Comparison of ENCODE assay signal across 14 cellular contexts in the genomic region with DNA sequence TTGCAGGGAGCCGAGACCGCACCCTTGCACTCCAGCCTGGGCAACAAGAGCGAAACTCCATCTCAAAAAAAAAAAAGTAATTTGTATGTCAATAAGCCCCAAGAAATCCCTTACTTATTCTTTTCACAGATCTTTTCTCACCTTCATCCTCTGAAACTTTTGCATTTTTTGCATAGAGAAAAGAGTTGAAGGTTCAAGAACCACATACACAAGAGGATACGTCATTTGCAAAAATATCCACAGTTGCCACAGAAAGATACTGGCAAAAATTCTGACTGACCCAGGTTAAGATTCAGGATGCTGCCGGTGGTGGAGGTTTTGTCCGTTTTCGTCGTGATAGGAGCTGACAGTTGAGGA.
DNase-seq lines count a peak whose midpoint lies in the region; ATAC-seq and TF ChIP-seq lines count a peak whose summit lies in the region.
"Had no signal": no experiment of that assay in that cellular context is flagged by ENCODE, and none has a peak within 500 bp of the region (broad histone marks: within the 10 kb centered on the region; RNA-seq: fewer than 3 reads in every experiment).

No MANE protein-coding gene starts in this region.

- H3K4me1 Mint-ChIP-seq in neural crest cell: peaks cover 23% of the 10 kb centered on the region

- POLR2A ChIA-PET in Panc1 (lab: Charles Lee): interaction anchor here (0.6 kb wide), 1 partner anchor 116 kb away, joined by 12 read pairs; no protein-coding TSS in a partner anchor

- DNase-seq in Panc1 (ENCODE audit: low read depth, low spot score) (no peak), neural crest cell (ENCODE audit: low read depth, low spot score) (no peak), NCI-H82 (lab: John Stamatoyannopoulos, UW) (no peak), NCI-H748 treated with DMSO at 0.1 percent for 48 hours (lab: John Stamatoyannopoulos, UW) (no peak), T1000 (lab: John Stamatoyannopoulos, UW) (no peak)
- DNase-seq: hippocampal formation; PC-3; stimulated activated CD4-positive, alpha-beta T cell treated with anti-CD3 and anti-CD28 coated beads, Interleukin-12 subunit alpha, Interleukin-12 subunit beta, amount 100 ng/mL, for 4 hours had no signal

- ATAC-seq in GM18520 (IDR thresholded peaks at IDR 0.05; ENCODE audit: unreplicated experiment): peak; percentile 29
- peak; percentile 18 for ATAC-seq in HG02678 (IDR thresholded peaks at IDR 0.05; ENCODE audit: unreplicated experiment)
- ATAC-seq in Panc1: no peak
- ATAC-seq in GM18867 (IDR thresholded peaks at IDR 0.05; ENCODE audit: unreplicated experiment): no peak
- ATAC-seq: PC-3, SK-N-SH treated with all-trans-retinoic acid at 6 μM for 48 hours had no signal

- in situ Hi-C loops in Panc1 (cut with HindIII; ENCODE audit: low pct_unique_long_range_greater_than_20kb, low sequenced_read_pairs): no loop called here

- no peaks in the 10 kb centered on the region for H3K27me3 Mint-ChIP-seq in neural crest cell (ENCODE audit: low read depth)
- H3K27me3 Mint-ChIP-seq: dendritic cell treated with granulocyte-macrophage colony-stimulating factor and Interleukin-4, amounts not matched to agents 40 ng/mL and 50 ng/mL, for 4 days had no signal

- CTCF ChIA-PET in Panc1 (lab: Charles Lee): no interaction called here

- intact Hi-C loops in Panc1 (cut with micrococcal nuclease; ENCODE audit: unreplicated experiment): no loop called here

- peaks cover 33% of the 10 kb centered on the region for H3K36me3 Mint-ChIP-seq in neural crest cell (ENCODE audit: low read depth)

- H3K27me3 ChIP-seq in Panc1 (ENCODE audit: control insufficient read depth, insufficient read depth, low read length): no peaks in the 10 kb centered on the region

- peaks cover 3% of the 10 kb centered on the region; the same call in 1 of the 2 replicates for H3K36me3 ChIP-seq in Panc1 (ENCODE audit: control insufficient read depth, insufficient read depth, low read length)

- no peak overlapping the region for H3K4me3 ChIP-seq in Panc1 (ENCODE audit: low read depth in 2 of 2, low read length in 2 of 2)

- H3K9me3 ChIP-seq in Panc1 (ENCODE audit: control insufficient read depth, insufficient read depth, low read depth, low read length): no peaks in the 10 kb centered on the region

- 0 out of 2 replicates have a peak overlapping the region, but pooled peaks have one; percentile 7 for H3K27ac ChIP-seq in Panc1 (ENCODE audit: low read length)
- H3K27ac ChIP-seq: VCaP had no signal

- peak overlapping the region; percentile 8 for H3K27ac Mint-ChIP-seq in neural crest cell (ENCODE audit: unreplicated experiment)
- H3K27ac Mint-ChIP-seq: dendritic cell treated with granulocyte-macrophage colony-stimulating factor and Interleukin-4, amounts not matched to agents 40 ng/mL and 50 ng/mL, for 4 days had no signal

- no TSS peak for BruUV-seq in Panc1 (replicated peaks; lab: Mats Ljungman, UMichigan)

- H3K4me1 ChIP-seq in Panc1 (ENCODE audit: control insufficient read depth, insufficient read depth, low read length): 0 out of 2 replicates have a peak, but pooled peaks cover 4% of the 10 kb centered on the region

- TF ChIP-seq CTCF in Panc1 (IDR thresholded peaks at IDR 0.05): no peak
- TF ChIP-seq CTCF in neural crest cell (conservative IDR thresholded peaks at IDR 0.05): no peak

- no peaks in the 10 kb centered on the region for H3K9me3 Mint-ChIP-seq in neural crest cell
- H3K9me3 Mint-ChIP-seq: dendritic cell treated with granulocyte-macrophage colony-stimulating factor and Interleukin-4, amounts not matched to agents 40 ng/mL and 50 ng/mL, for 4 days had no signal

- no peak overlapping the region for H3K4me3 Mint-ChIP-seq in neural crest cell
- H3K4me3 Mint-ChIP-seq: dendritic cell treated with granulocyte-macrophage colony-stimulating factor and Interleukin-4, amounts not matched to agents 40 ng/mL and 50 ng/mL, for 4 days had no signal

Comparison
In these comparisons a context has a peak if more than half of its experiments do, and no peak if none do; other contexts are left out.
1. ATAC-seq: peak in GM18520 (single experiment) and HG02678 (single experiment); none in Panc1 (single experiment) and GM18867 (single experiment).